ENCODE assay signal across 8 cellular contexts in genomic region chr10:123559066-123559822, GRCh38.
A peak's percentile ranks its signal among the peaks of the same experiment; 100 is the strongest.
DNase-seq lines count a peak whose midpoint lies in the region; ATAC-seq lines count a peak whose summit lies in the region.

No MANE protein-coding gene starts in this region.

- POLR2A ChIA-PET in activated CD4-positive, alpha-beta memory T cell treated with anti-CD3 and anti-CD28 coated beads for 36 hours (lab: Charles Lee) = no interaction called here

- H3K27ac Mint-ChIP-seq in activated CD4-positive, alpha-beta memory T cell treated with anti-CD3 and anti-CD28 coated beads for 36 hours = no peak overlapping the region
- H3K27ac Mint-ChIP-seq in memory B cell = no peak overlapping the region

- CTCF ChIA-PET in activated CD4-positive, alpha-beta memory T cell treated with anti-CD3 and anti-CD28 coated beads for 36 hours (lab: Charles Lee) = interaction anchor here (1.2 to 1.4 kb wide), 3 partner anchors 425 to 993 kb away, joined by 4 to 10 read pairs (median 5); no protein-coding TSS in a partner anchor

- ATAC-seq in HG02678 (IDR thresholded peaks at IDR 0.05; ENCODE audit: unreplicated experiment) = peak; percentile 65
- ATAC-seq in memory B cell (ENCODE audit: low read depth) = peak; percentile 56
- no peak for ATAC-seq in HG03095 (IDR thresholded peaks at IDR 0.05; ENCODE audit: unreplicated experiment)

- intact Hi-C loops in activated CD4-positive, alpha-beta memory T cell treated with anti-CD3 and anti-CD28 coated beads for 36 hours (cut with micrococcal nuclease) = loop anchor here (1.0 to 5.0 kb wide), 4 partner anchors 178 to 992 kb away; no protein-coding TSS in a partner anchor

- no peaks in the 10 kb centered on the region for H3K9me3 Mint-ChIP-seq in activated CD4-positive, alpha-beta memory T cell treated with anti-CD3 and anti-CD28 coated beads for 36 hours
- no peaks in the 10 kb centered on the region for H3K9me3 Mint-ChIP-seq in memory B cell

- H3K27me3 Mint-ChIP-seq in activated CD4-positive, alpha-beta memory T cell treated with anti-CD3 and anti-CD28 coated beads for 36 hours = peaks cover 5% of the 10 kb centered on the region
- peaks cover 15% of the 10 kb centered on the region for H3K27me3 Mint-ChIP-seq in memory B cell

- H3K4me3 Mint-ChIP-seq in activated CD4-positive, alpha-beta memory T cell treated with anti-CD3 and anti-CD28 coated beads for 36 hours = no peak overlapping the region
- no peak overlapping the region for H3K4me3 Mint-ChIP-seq in memory B cell

- no peaks in the 10 kb centered on the region for H3K4me1 Mint-ChIP-seq in activated CD4-positive, alpha-beta memory T cell treated with anti-CD3 and anti-CD28 coated beads for 36 hours (ENCODE audit: low read depth)
- H3K4me1 Mint-ChIP-seq in memory B cell = peaks cover 2% of the 10 kb centered on the region

- no peaks in the 10 kb centered on the region for H3K36me3 Mint-ChIP-seq in activated CD4-positive, alpha-beta memory T cell treated with anti-CD3 and anti-CD28 coated beads for 36 hours
- no peaks in the 10 kb centered on the region for H3K36me3 Mint-ChIP-seq in memory B cell

- DNase-seq in DMS153 (lab: John Stamatoyannopoulos, UW) (peak; percentile 52), NCI-H526 (lab: John Stamatoyannopoulos, UW) (peak; percentile 81 to 93), memory B cell (ENCODE audit: low spot score in 2 of 2) (peak; percentile 72 to 85)
- DNase-seq in activated CD4-positive, alpha-beta memory T cell treated with anti-CD3 and anti-CD28 coated beads for 36 hours = peak; percentile 73
- DNase-seq in effector CD4-positive, alpha-beta T cell = peak; percentile 61
- peak; percentile 63 for DNase-seq in stimulated activated CD8-positive, alpha-beta memory T cell treated with anti-CD3 and anti-CD28 coated beads, Interleukin-15, amount 100 ng/mL, for 24 hours (ENCODE audit: low read depth)
